In genomic region chr3:55690746-55691540, GRCh38 we compare ENCODE assay signal across 11 cellular contexts.
DNase-seq lines count a peak whose midpoint lies in the region; ATAC-seq lines count a peak whose summit lies in the region.
"Had no signal": no experiment of that assay in that cellular context is flagged by ENCODE, and none has a peak within 500 bp of the region (broad histone marks: within the 10 kb centered on the region; RNA-seq: fewer than 3 reads in every experiment).

No MANE protein-coding gene starts in this region.

- DNase-seq in DMS79 (lab: John Stamatoyannopoulos, UW) (peak; percentile 81), NCI-H146 (lab: John Stamatoyannopoulos, UW) (peak; percentile 43), iPS DF 19.7 (ENCODE audit: low read depth, low spot score) (peak; percentile 48), cardiac septum (ENCODE audit: low spot score) (no peak), NK-92 (lab: John Stamatoyannopoulos, UW; ENCODE audit: unreplicated experiment) (no peak), activated T-cell treated with anti-CD3 and anti-CD28 coated beads for 4 hours (no peak)
- DNase-seq in stimulated activated CD4-positive, alpha-beta T cell treated with anti-CD3 and anti-CD28 coated beads, Interleukin-15, amount 100 ng/mL, for 24 hours: no peak
- DNase-seq: activated naive CD8-positive, alpha-beta T cell treated with anti-CD3 and anti-CD28 coated beads, Interleukin-2, amount 10 ng/mL, durations not matched to agents 7 days and 5 days; gastrocnemius medialis; testis had no signal

- peak; percentile 56 for ATAC-seq in GM21367 (IDR thresholded peaks at IDR 0.05; ENCODE audit: unreplicated experiment)
- ATAC-seq: gastrocnemius medialis had no signal

- intact Hi-C loops in cardiac septum (cut with DNase I): no loop called here

Comparison
In these comparisons a context has a peak if more than half of its experiments do, and no peak if none do; other contexts are left out.
1. DNase-seq: peak in DMS79 (single experiment), NCI-H146 (single experiment) and iPS DF 19.7 (single experiment); none in cardiac septum (single experiment), NK-92 (single experiment), activated T-cell treated with anti-CD3 and anti-CD28 coated beads for 4 hours (single experiment) and stimulated activated CD4-positive, alpha-beta T cell treated with anti-CD3 and anti-CD28 coated beads, Interleukin-15, amount 100 ng/mL, for 24 hours (single experiment).